27 cellular contexts compared by ENCODE assay signal in genomic region chr13:39894586-39894985, GRCh38.
"Had no signal": no experiment of that assay in that cellular context is flagged by ENCODE, and none has a peak within 500 bp of the region (broad histone marks: within the 10 kb centered on the region; RNA-seq: fewer than 3 reads in every experiment).

No MANE protein-coding gene starts in this region.

- H3K4me1 ChIP-seq: adrenal gland had no signal

- DNase-seq: activated CD4-positive, alpha-beta T cell treated with anti-CD3 and anti-CD28 coated beads for 36 hours; activated CD4-positive, alpha-beta T cell treated with anti-CD3 and anti-CD28 coated beads, Interleukin-2, amount 10 ng/mL, durations not matched to agents 7 days and 5 days; activated CD4-positive, alpha-beta T cell treated with anti-CD3 and anti-CD28 coated beads, Interleukin-2, amount 50 U/mL, for 48 hours; activated CD8-positive, alpha-beta T cell treated with anti-CD3 and anti-CD28 coated beads, Interleukin-2, amount 10 ng/mL, durations not matched to agents 7 days and 5 days; activated gamma-delta T cell; activated naive CD4-positive, alpha-beta T cell treated with Interleukin-2 at 50 U/mL for 16 hours; activated naive CD8-positive, alpha-beta T cell treated with anti-CD3 and anti-CD28 coated beads, Interleukin-2, amount 10 ng/mL, durations not matched to agents 7 days and 5 days; activated T-cell treated with anti-CD3 and anti-CD28 coated beads, Interleukin-2, amount 50 U/mL, for 24 hours; adrenal gland; central memory CD4-positive, alpha-beta T cell; MG63; NCI-H1048; NCI-H1105 treated with DMSO at 0.1 percent for 48 hours; NCI-H1436; NCI-H1694; NCI-H1930; NCI-H2081 treated with DMSO at 0.1 percent for 48 hours; NCI-H226; SHP77 treated with DMSO at 0.1 percent for 48 hours; SW 1271 had no signal

- H3K9me3 Mint-ChIP-seq: activated CD4-positive, alpha-beta T cell treated with anti-CD3 and anti-CD28 coated beads, Interleukin-2, amount 10 ng/mL, durations not matched to agents 7 days and 5 days; activated naive CD4-positive, alpha-beta T cell treated with anti-CD3 and anti-CD28 coated beads, Interleukin-2, amount 50 U/mL, for 24 hours; activated T-helper 2 cell treated with anti-CD3 and anti-CD28 coated beads, Interferon-gamma antibody, Interleukin-2, Interleukin-4, amounts not matched to agents 10 μg/mL and 5 μg/mL and 100 μg/mL, durations not matched to agents 14 hours and 24 hours and 36 hours; WTC11 had no signal

- H3K27me3 ChIP-seq: adrenal gland had no signal

- H3K27ac Mint-ChIP-seq: activated CD4-positive, alpha-beta T cell treated with anti-CD3 and anti-CD28 coated beads for 36 hours; activated CD4-positive, alpha-beta T cell treated with anti-CD3 and anti-CD28 coated beads, Interleukin-2, amount 10 ng/mL, durations not matched to agents 7 days and 5 days; activated CD8-positive, alpha-beta T cell treated with anti-CD3 and anti-CD28 coated beads, Interleukin-2, amount 10 ng/mL, durations not matched to agents 7 days and 5 days; activated naive CD4-positive, alpha-beta T cell treated with anti-CD3 and anti-CD28 coated beads, Interleukin-2, amount 50 U/mL, for 24 hours; activated naive CD8-positive, alpha-beta T cell treated with anti-CD3 and anti-CD28 coated beads, Interleukin-2, amount 10 ng/mL, durations not matched to agents 7 days and 5 days; activated T-cell treated with anti-CD3 and anti-CD28 coated beads, Interleukin-2, amount 50 U/mL, for 24 hours; brain; T-helper 2 cell treated with Interferon-gamma antibody and Interleukin-4, amounts not matched to agents 5 μg/mL and 100 μg/mL, for 36 hours; WTC11 had no signal

- H3K4me3 Mint-ChIP-seq: activated CD4-positive, alpha-beta T cell treated with anti-CD3 and anti-CD28 coated beads for 36 hours; activated CD4-positive, alpha-beta T cell treated with anti-CD3 and anti-CD28 coated beads, Interleukin-2, amount 10 ng/mL, durations not matched to agents 7 days and 5 days; activated CD8-positive, alpha-beta T cell treated with anti-CD3 and anti-CD28 coated beads, Interleukin-2, amount 10 ng/mL, durations not matched to agents 7 days and 5 days; activated naive CD4-positive, alpha-beta T cell treated with anti-CD3 and anti-CD28 coated beads, Interleukin-2, amount 50 U/mL, for 24 hours; activated naive CD8-positive, alpha-beta T cell treated with anti-CD3 and anti-CD28 coated beads, Interleukin-2, amount 10 ng/mL, durations not matched to agents 7 days and 5 days; activated T-cell treated with anti-CD3 and anti-CD28 coated beads, Interleukin-2, amount 50 U/mL, for 24 hours; brain; T-helper 2 cell treated with Interferon-gamma antibody and Interleukin-4, amounts not matched to agents 5 μg/mL and 100 μg/mL, for 36 hours; WTC11 had no signal

- H3K36me3 Mint-ChIP-seq: activated naive CD4-positive, alpha-beta T cell treated with anti-CD3 and anti-CD28 coated beads, Interleukin-2, amount 50 U/mL, for 24 hours; activated naive CD8-positive, alpha-beta T cell treated with anti-CD3 and anti-CD28 coated beads, Interleukin-2, amount 10 ng/mL, durations not matched to agents 7 days and 5 days; brain; WTC11 had no signal

- H3K9me3 ChIP-seq: adrenal gland, MG63 had no signal

- H3K27me3 Mint-ChIP-seq: activated CD4-positive, alpha-beta T cell treated with anti-CD3 and anti-CD28 coated beads for 36 hours; activated naive CD4-positive, alpha-beta T cell treated with anti-CD3 and anti-CD28 coated beads, Interleukin-2, amount 50 U/mL, for 24 hours; activated naive CD8-positive, alpha-beta T cell treated with anti-CD3 and anti-CD28 coated beads, Interleukin-2, amount 10 ng/mL, durations not matched to agents 7 days and 5 days; activated T-cell treated with anti-CD3 and anti-CD28 coated beads, Interleukin-2, amount 50 U/mL, for 24 hours had no signal

- H3K4me1 Mint-ChIP-seq: brain had no signal

- H3K4me3 ChIP-seq: adrenal gland, MG63 had no signal

- ATAC-seq: activated CD4-positive, alpha-beta T cell treated with anti-CD3 and anti-CD28 coated beads for 36 hours; activated CD4-positive, CD25-positive, alpha-beta regulatory T cell treated with anti-CD3 and anti-CD28 coated beads, Interleukin-2, amount 50 U/mL, for 24 hours; activated CD8-positive, alpha-beta T cell treated with anti-CD3 and anti-CD28 coated beads, Interleukin-2, amount 10 ng/mL, durations not matched to agents 7 days and 5 days; Panc1; WTC11 had no signal

- H3K36me3 ChIP-seq: adrenal gland, MG63 had no signal
